1 cellular context compared by ENCODE assay signal in the genomic region with DNA sequence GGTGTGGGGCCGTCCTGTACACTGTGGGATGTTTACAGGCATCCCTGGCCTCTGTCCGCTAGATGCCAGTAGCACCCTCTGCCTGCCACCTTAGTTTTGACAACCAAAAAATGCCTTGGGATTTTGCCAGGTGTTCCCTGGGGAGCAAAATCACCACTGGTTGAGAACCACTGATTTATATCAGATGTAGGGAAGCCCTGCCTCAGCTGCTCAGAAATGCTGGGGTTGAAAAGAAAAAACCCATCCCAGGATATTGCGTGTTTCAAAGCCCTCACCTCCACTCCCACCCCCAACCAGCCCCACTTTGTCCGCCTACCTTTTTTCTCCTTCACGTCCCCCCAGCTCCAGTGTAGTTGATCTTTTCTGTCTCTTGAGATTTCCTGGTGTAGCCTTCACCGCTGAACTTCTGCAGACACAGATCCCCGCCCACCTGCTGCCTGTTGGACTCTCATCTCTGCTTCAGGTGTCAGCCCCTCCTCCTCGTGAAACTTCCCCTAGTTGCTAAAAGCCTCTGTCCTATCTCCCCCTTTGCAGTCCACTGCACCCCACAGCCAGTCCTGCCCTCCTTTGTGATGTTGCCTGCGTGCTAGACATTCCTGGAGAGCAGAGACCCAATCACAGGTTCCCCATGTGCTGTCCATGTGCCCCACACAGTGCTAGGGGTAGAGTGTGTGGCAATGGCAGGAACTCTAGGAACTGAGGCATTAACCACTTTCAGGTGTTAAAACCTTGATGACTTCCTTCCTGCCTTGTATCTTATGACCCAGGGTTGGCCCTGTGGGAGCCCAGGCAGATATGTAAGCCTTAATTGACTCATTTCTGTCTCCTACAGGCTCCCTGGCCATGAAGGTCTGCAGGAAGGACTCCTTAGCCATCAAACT.
TF ChIP-seq lines count a peak whose summit lies in the region.

No MANE protein-coding gene starts in this region.

TF ChIP-seq in GM12878, 131 proteins besides CTCF, POLR2A, EP300 and RAD21 (continued from another document):
- peak; percentile 85; the same call in 1 of the 2 replicates for TF ChIP-seq TBL1XR1 (IDR thresholded peaks at IDR 0.05; ENCODE audit: low read depth, low read length)
- TF ChIP-seq SREBF1 (IDR thresholded peaks at IDR 0.05; ENCODE audit: low read length): no peak
- TF ChIP-seq, protein P1, sequence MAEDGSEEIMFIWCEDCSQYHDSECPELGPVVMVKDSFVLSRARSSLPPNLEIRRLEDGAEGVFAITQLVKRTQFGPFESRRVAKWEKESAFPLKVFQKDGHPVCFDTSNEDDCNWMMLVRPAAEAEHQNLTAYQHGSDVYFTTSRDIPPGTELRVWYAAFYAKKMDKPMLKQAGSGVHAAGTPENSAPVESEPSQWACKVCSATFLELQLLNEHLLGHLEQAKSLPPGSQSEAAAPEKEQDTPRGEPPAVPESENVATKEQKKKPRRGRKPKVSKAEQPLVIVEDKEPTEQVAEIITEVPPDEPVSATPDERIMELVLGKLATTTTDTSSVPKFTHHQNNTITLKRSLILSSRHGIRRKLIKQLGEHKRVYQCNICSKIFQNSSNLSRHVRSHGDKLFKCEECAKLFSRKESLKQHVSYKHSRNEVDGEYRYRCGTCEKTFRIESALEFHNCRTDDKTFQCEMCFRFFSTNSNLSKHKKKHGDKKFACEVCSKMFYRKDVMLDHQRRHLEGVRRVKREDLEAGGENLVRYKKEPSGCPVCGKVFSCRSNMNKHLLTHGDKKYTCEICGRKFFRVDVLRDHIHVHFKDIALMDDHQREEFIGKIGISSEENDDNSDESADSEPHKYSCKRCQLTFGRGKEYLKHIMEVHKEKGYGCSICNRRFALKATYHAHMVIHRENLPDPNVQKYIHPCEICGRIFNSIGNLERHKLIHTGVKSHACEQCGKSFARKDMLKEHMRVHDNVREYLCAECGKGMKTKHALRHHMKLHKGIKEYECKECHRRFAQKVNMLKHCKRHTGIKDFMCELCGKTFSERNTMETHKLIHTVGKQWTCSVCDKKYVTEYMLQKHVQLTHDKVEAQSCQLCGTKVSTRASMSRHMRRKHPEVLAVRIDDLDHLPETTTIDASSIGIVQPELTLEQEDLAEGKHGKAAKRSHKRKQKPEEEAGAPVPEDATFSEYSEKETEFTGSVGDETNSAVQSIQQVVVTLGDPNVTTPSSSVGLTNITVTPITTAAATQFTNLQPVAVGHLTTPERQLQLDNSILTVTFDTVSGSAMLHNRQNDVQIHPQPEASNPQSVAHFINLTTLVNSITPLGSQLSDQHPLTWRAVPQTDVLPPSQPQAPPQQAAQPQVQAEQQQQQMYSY (CRISPR knock-in tag; IDR thresholded peaks at IDR 0.05): no peak
- TF ChIP-seq, protein P2, sequence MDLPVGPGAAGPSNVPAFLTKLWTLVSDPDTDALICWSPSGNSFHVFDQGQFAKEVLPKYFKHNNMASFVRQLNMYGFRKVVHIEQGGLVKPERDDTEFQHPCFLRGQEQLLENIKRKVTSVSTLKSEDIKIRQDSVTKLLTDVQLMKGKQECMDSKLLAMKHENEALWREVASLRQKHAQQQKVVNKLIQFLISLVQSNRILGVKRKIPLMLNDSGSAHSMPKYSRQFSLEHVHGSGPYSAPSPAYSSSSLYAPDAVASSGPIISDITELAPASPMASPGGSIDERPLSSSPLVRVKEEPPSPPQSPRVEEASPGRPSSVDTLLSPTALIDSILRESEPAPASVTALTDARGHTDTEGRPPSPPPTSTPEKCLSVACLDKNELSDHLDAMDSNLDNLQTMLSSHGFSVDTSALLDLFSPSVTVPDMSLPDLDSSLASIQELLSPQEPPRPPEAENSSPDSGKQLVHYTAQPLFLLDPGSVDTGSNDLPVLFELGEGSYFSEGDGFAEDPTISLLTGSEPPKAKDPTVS (IDR thresholded peaks at IDR 0.05; ENCODE audit: low read depth, low read length): no peak
- TF ChIP-seq NFYA (IDR thresholded peaks at IDR 0.05; ENCODE audit: borderline replicate concordance, low read depth, low read length): no peak
